ENCODE assay signal across 20 cellular contexts in genomic region chr10:70751356-70751755, GRCh38. TPM values are rescaled to one million over a fixed set of nuclear protein-coding genes. Genes with fewer than 3 reads are reported as not detected.
DNase-seq lines count a peak whose midpoint lies in the region; ATAC-seq and TF ChIP-seq lines count a peak whose summit lies in the region.
"Had no signal": no experiment of that assay in that cellular context is flagged by ENCODE, and none has a peak within 500 bp of the region (broad histone marks: within the 10 kb centered on the region; RNA-seq: fewer than 3 reads in every experiment).

No MANE protein-coding gene starts in this region.

- H3K36me3 ChIP-seq in upper lobe of right lung: no peaks in the 10 kb centered on the region
- H3K36me3 ChIP-seq: HAP-1 had no signal

- ATAC-seq in upper lobe of right lung (no peak), GM21619 (IDR thresholded peaks at IDR 0.05; ENCODE audit: unreplicated experiment) (no peak), T-helper 17 cell (no peak)

- intact Hi-C loops in dendritic cell treated with granulocyte-macrophage colony-stimulating factor and Interleukin-4, amounts not matched to agents 40 ng/mL and 50 ng/mL, for 4 days (cut with micrococcal nuclease): no loop called here
- intact Hi-C loops in posterior vena cava (cut with DNase I): loop anchor here (5.0 to 10.0 kb wide), 2 partner anchors 277 to 294 kb away; partner anchors contain the start of gene PALD1 (in 1 of the 2)
- intact Hi-C loops in upper lobe of right lung (cut with DNase I): no loop called here
- intact Hi-C loops in head of caudate nucleus (cut with DNase I): no loop called here

- peaks cover 7% of the 10 kb centered on the region for H3K27me3 Mint-ChIP-seq in dendritic cell treated with granulocyte-macrophage colony-stimulating factor and Interleukin-4, amounts not matched to agents 40 ng/mL and 50 ng/mL, for 4 days
- H3K27me3 Mint-ChIP-seq in T-helper 17 cell: peaks cover 22% of the 10 kb centered on the region
- H3K27me3 Mint-ChIP-seq: CD4-positive, alpha-beta memory T cell had no signal

- H3K27ac Mint-ChIP-seq in dendritic cell treated with granulocyte-macrophage colony-stimulating factor and Interleukin-4, amounts not matched to agents 40 ng/mL and 50 ng/mL, for 4 days: peak overlapping the region; percentile 73
- no peak overlapping the region for H3K27ac Mint-ChIP-seq in T-helper 17 cell
- H3K27ac Mint-ChIP-seq: CD4-positive, alpha-beta memory T cell; HFFc6 had no signal

- no peaks in the 10 kb centered on the region for H3K9me3 Mint-ChIP-seq in dendritic cell treated with granulocyte-macrophage colony-stimulating factor and Interleukin-4, amounts not matched to agents 40 ng/mL and 50 ng/mL, for 4 days
- H3K9me3 Mint-ChIP-seq: CD4-positive, alpha-beta memory T cell; HFFc6 had no signal

- no peaks in the 10 kb centered on the region for H3K27me3 ChIP-seq in upper lobe of right lung

- DNase-seq in posterior vena cava (ENCODE audit: low spot score) (peak; percentile 68), upper lobe of right lung (peak; percentile 49), head of caudate nucleus (no peak), T-helper 17 cell (no peak)
- DNase-seq: C1 segment of cervical spinal cord; Calu3; CD4-positive, alpha-beta memory T cell; COR-L47; DMS53; DMS79 treated with DMSO at 0.1 percent for 48 hours; GF-D8; GOT3; HFFc6 had no signal

- no peaks in the 10 kb centered on the region for H3K9me3 ChIP-seq in upper lobe of right lung
- no peaks in the 10 kb centered on the region for H3K9me3 ChIP-seq in T-helper 17 cell (ENCODE audit: control insufficient read depth, low read length, poor library complexity, severe bottlenecking)
- H3K9me3 ChIP-seq: HAP-1 had no signal

- peaks cover 3% of the 10 kb centered on the region for H3K4me1 ChIP-seq in upper lobe of right lung
- H3K4me1 ChIP-seq: HAP-1 had no signal

- no peak overlapping the region for H3K27ac ChIP-seq in upper lobe of right lung

- no peak overlapping the region for H3K4me3 Mint-ChIP-seq in dendritic cell treated with granulocyte-macrophage colony-stimulating factor and Interleukin-4, amounts not matched to agents 40 ng/mL and 50 ng/mL, for 4 days
- H3K4me3 Mint-ChIP-seq in T-helper 17 cell: no peak overlapping the region
- H3K4me3 Mint-ChIP-seq: CD4-positive, alpha-beta memory T cell; HFFc6 had no signal

- H3K4me1 Mint-ChIP-seq in dendritic cell treated with granulocyte-macrophage colony-stimulating factor and Interleukin-4, amounts not matched to agents 40 ng/mL and 50 ng/mL, for 4 days (ENCODE audit: low read depth): peaks cover 61% of the 10 kb centered on the region
- H3K4me1 Mint-ChIP-seq in T-helper 17 cell: peaks cover 2% of the 10 kb centered on the region
- H3K4me1 Mint-ChIP-seq: CD4-positive, alpha-beta memory T cell had no signal

- no peak for TF ChIP-seq CTCF in upper lobe of right lung (IDR thresholded peaks at IDR 0.05)

- H3K36me3 Mint-ChIP-seq in dendritic cell treated with granulocyte-macrophage colony-stimulating factor and Interleukin-4, amounts not matched to agents 40 ng/mL and 50 ng/mL, for 4 days (ENCODE audit: low read depth): peaks cover 64% of the 10 kb centered on the region
- H3K36me3 Mint-ChIP-seq in T-helper 17 cell (ENCODE audit: low read depth): no peaks in the 10 kb centered on the region
- H3K36me3 Mint-ChIP-seq: CD4-positive, alpha-beta memory T cell had no signal

- no peak overlapping the region for H3K4me3 ChIP-seq in upper lobe of right lung
- H3K4me3 ChIP-seq: HAP-1 had no signal

RNA-seq across cellular contexts. Expression of gene TBATA, which starts 33.8 kb away (rescaled TPM):
- not detected for total RNA-seq in posterior vena cava
- not detected for total RNA-seq in upper lobe of right lung
- total RNA-seq in T-helper 17 cell: not detected
- total RNA-seq: A172; A673; Calu3; CD4-positive, alpha-beta memory T cell; Daoy; G401; HFFc6 had no signal

Comparison
In these comparisons a context has a peak if more than half of its experiments do, and no peak if none do; other contexts are left out.
1. DNase-seq: peak in posterior vena cava (single experiment) and upper lobe of right lung (single experiment); none in head of caudate nucleus (0 of 42) and T-helper 17 cell (0 of 3).
2. intact Hi-C loops: an anchor here in posterior vena cava (5.0 to 10.0 kb wide); none called in dendritic cell treated with granulocyte-macrophage colony-stimulating factor and Interleukin-4, amounts not matched to agents 40 ng/mL and 50 ng/mL, for 4 days, upper lobe of right lung and head of caudate nucleus.